ENCODE assay signal across 22 cellular contexts in genomic region chr19:34189917-34190425, GRCh38. TPM values are rescaled to one million over a fixed set of nuclear protein-coding genes. Genes with fewer than 3 reads are reported as not detected.
DNase-seq lines count a peak whose midpoint lies in the region; ATAC-seq, FAIRE-seq and TF ChIP-seq lines count a peak whose summit lies in the region.
"Had no signal": no experiment of that assay in that cellular context is flagged by ENCODE, and none has a peak within 500 bp of the region (broad histone marks: within the 10 kb centered on the region; RNA-seq: fewer than 3 reads in every experiment).

No MANE protein-coding gene starts in this region.

- H3K27me3 Mint-ChIP-seq in CD4-positive, alpha-beta T cell: no peaks in the 10 kb centered on the region
- H3K27me3 Mint-ChIP-seq in activated T-helper 17 cell treated with anti-CD3 and anti-CD28 coated beads, Interleukin-2, amount 50 U/mL, for 72 hours: no peaks in the 10 kb centered on the region
- H3K27me3 Mint-ChIP-seq in naive thymus-derived CD4-positive, alpha-beta T cell: no peaks in the 10 kb centered on the region
- H3K27me3 Mint-ChIP-seq in T-helper 2 cell treated with Interferon-gamma antibody and Interleukin-4, amounts not matched to agents 5 μg/mL and 100 μg/mL, for 36 hours (ENCODE audit: low read depth): no peaks in the 10 kb centered on the region

- peaks cover 0 to 7% (median 0%) of the 10 kb centered on the region in 3 experiments for H3K36me3 ChIP-seq in naive thymus-derived CD4-positive, alpha-beta T cell (ENCODE audit: control insufficient read depth in 2 of 3, insufficient read depth in 3 of 3, low read length in 3 of 3)

- CTCF ChIA-PET in CD4-positive, alpha-beta T cell (lab: Charles Lee): interaction anchor here (1.3 kb wide), 1 partner anchor 12 kb away, joined by 4 read pairs; no protein-coding TSS in a partner anchor
- CTCF ChIA-PET in naive thymus-derived CD4-positive, alpha-beta T cell (lab: Charles Lee): no interaction called here

- H3K27ac Mint-ChIP-seq in CD4-positive, alpha-beta T cell: peak overlapping the region; percentile 9
- H3K27ac Mint-ChIP-seq in activated T-helper 17 cell treated with anti-CD3 and anti-CD28 coated beads, Interleukin-2, amount 50 U/mL, for 72 hours: peak overlapping the region; percentile 4
- peak overlapping the region in 7 of 9 donors; percentile 2 to 63 (median 12) for H3K27ac Mint-ChIP-seq in naive thymus-derived CD4-positive, alpha-beta T cell
- no peak overlapping the region for H3K27ac Mint-ChIP-seq in T-helper 2 cell treated with Interferon-gamma antibody and Interleukin-4, amounts not matched to agents 5 μg/mL and 100 μg/mL, for 36 hours

- H3K9me3 Mint-ChIP-seq in CD4-positive, alpha-beta T cell: no peaks in the 10 kb centered on the region
- no peaks in the 10 kb centered on the region for H3K9me3 Mint-ChIP-seq in activated T-helper 17 cell treated with anti-CD3 and anti-CD28 coated beads, Interleukin-2, amount 50 U/mL, for 72 hours
- no peaks in the 10 kb centered on the region for H3K9me3 Mint-ChIP-seq in naive thymus-derived CD4-positive, alpha-beta T cell
- no peaks in the 10 kb centered on the region for H3K9me3 Mint-ChIP-seq in T-helper 2 cell treated with Interferon-gamma antibody and Interleukin-4, amounts not matched to agents 5 μg/mL and 100 μg/mL, for 36 hours

- H3K27ac ChIP-seq in CD4-positive, alpha-beta T cell (ENCODE audit: low read depth, low read length): no peak overlapping the region
- H3K27ac ChIP-seq in naive thymus-derived CD4-positive, alpha-beta T cell (ENCODE audit: low read depth, low read length): peak overlapping the region; percentile 8
- H3K27ac ChIP-seq: PC-9, skin epidermis, thoracic aorta had no signal

- intact Hi-C loops in CD4-positive, alpha-beta T cell (cut with DNase I, micrococcal nuclease): loop anchor here in 1 of 2 experiments (2.0 kb wide), 1 partner anchor 13 kb away; no protein-coding TSS in a partner anchor
- intact Hi-C loops in naive thymus-derived CD4-positive, alpha-beta T cell (cut with micrococcal nuclease): loop anchor here in 1 of 2 donors (2.0 kb wide), 1 partner anchor 17 kb away; the partner anchor contains the start of gene LSM14A

- POLR2A ChIA-PET in CD4-positive, alpha-beta T cell (lab: Charles Lee): interaction anchor here (1.2 kb wide), 1 partner anchor 17 kb away, joined by 4 read pairs; no protein-coding TSS in a partner anchor
- POLR2A ChIA-PET in naive thymus-derived CD4-positive, alpha-beta T cell (lab: Charles Lee): interaction anchor here (1.8 kb wide), 1 partner anchor 16 kb away, joined by 7 read pairs; no protein-coding TSS in a partner anchor

- TF ChIP-seq CTCF in CD4-positive, alpha-beta T cell (IDR thresholded peaks at IDR 0.05): no peak

- peak overlapping the region; percentile 7 for H3K4me3 Mint-ChIP-seq in CD4-positive, alpha-beta T cell
- H3K4me3 Mint-ChIP-seq in activated T-helper 17 cell treated with anti-CD3 and anti-CD28 coated beads, Interleukin-2, amount 50 U/mL, for 72 hours: peak overlapping the region; percentile 22
- peak overlapping the region in 9 of 10 donors; percentile 0 to 74 (median 30) for H3K4me3 Mint-ChIP-seq in naive thymus-derived CD4-positive, alpha-beta T cell
- no peak overlapping the region for H3K4me3 Mint-ChIP-seq in T-helper 2 cell treated with Interferon-gamma antibody and Interleukin-4, amounts not matched to agents 5 μg/mL and 100 μg/mL, for 36 hours

- no peak for DNase-seq in CD4-positive, alpha-beta T cell
- DNase-seq in GM12892 (ENCODE audit: insufficient read length) (no peak), AG08395 (ENCODE audit: low spot score) (no peak), NCI-H524 (lab: John Stamatoyannopoulos, UW) (no peak)
- no peak for DNase-seq in naive thymus-derived CD4-positive, alpha-beta T cell
- no peak for DNase-seq in T-helper 2 cell treated with Interferon-gamma antibody and Interleukin-4, amounts not matched to agents 5 μg/mL and 100 μg/mL, for 36 hours (ENCODE audit: low spot score)
- DNase-seq: activated CD4-positive, alpha-beta T cell treated with anti-CD3 and anti-CD28 coated beads, Interleukin-2, amount 50 U/mL, for 4 hours; Calu3; central memory CD4-positive, alpha-beta T cell; effector CD4-positive, alpha-beta T cell; NCI-H1105 treated with DMSO at 0.1 percent for 48 hours; NCI-H2081; NCI-H345; PC-9; SIG-M5; stimulated activated CD4-positive, alpha-beta T cell treated with anti-CD3 and anti-CD28 coated beads, Interleukin-2, amount 100 ng/mL, for 48 hours; stimulated activated naive CD4-positive, alpha-beta T cell treated with Interleukin-2 at 50 U/mL for 16 hours had no signal

- no peak overlapping the region for H3K4me3 ChIP-seq in naive thymus-derived CD4-positive, alpha-beta T cell (ENCODE audit: low read length)
- H3K4me3 ChIP-seq: PC-9, skin epidermis, thoracic aorta had no signal

- peak; percentile 63 for FAIRE-seq in GM12892 (lab: Jason Lieb, UNC)
- FAIRE-seq: frontal cortex, keratinocyte had no signal

- no peak for TF ChIP-seq POLR2A in GM12892 (IDR thresholded peaks at IDR 0.05; ENCODE audit: low read depth, low read length)

- peaks cover 37% of the 10 kb centered on the region for H3K36me3 Mint-ChIP-seq in CD4-positive, alpha-beta T cell (ENCODE audit: low read depth)
- peaks cover 43% of the 10 kb centered on the region for H3K36me3 Mint-ChIP-seq in activated T-helper 17 cell treated with anti-CD3 and anti-CD28 coated beads, Interleukin-2, amount 50 U/mL, for 72 hours (ENCODE audit: low read depth)
- peaks cover 0 to 8% (median 5%) of the 10 kb centered on the region in 5 donors for H3K36me3 Mint-ChIP-seq in naive thymus-derived CD4-positive, alpha-beta T cell
- H3K36me3 Mint-ChIP-seq in T-helper 2 cell treated with Interferon-gamma antibody and Interleukin-4, amounts not matched to agents 5 μg/mL and 100 μg/mL, for 36 hours (ENCODE audit: low read depth): peaks cover 20% of the 10 kb centered on the region

- peaks cover 40 to 43% of the 10 kb centered on the region in 2 donors for H3K4me1 ChIP-seq in naive thymus-derived CD4-positive, alpha-beta T cell (ENCODE audit: control insufficient read depth in 2 of 2, insufficient read depth in 2 of 2, low read length in 2 of 2)

- H3K9me3 ChIP-seq in CD4-positive, alpha-beta T cell (ENCODE audit: control insufficient read depth, low read length): no peaks in the 10 kb centered on the region
- no peaks in the 10 kb centered on the region for H3K9me3 ChIP-seq in naive thymus-derived CD4-positive, alpha-beta T cell (ENCODE audit: control insufficient read depth in 2 of 3, low read length in 3 of 3)
- H3K9me3 ChIP-seq: thoracic aorta had no signal

- peaks cover 77% of the 10 kb centered on the region for H3K4me1 Mint-ChIP-seq in CD4-positive, alpha-beta T cell (ENCODE audit: low read depth)
- peaks cover 45% of the 10 kb centered on the region for H3K4me1 Mint-ChIP-seq in activated T-helper 17 cell treated with anti-CD3 and anti-CD28 coated beads, Interleukin-2, amount 50 U/mL, for 72 hours
- peaks cover 41 to 78% (median 72%) of the 10 kb centered on the region in 7 donors for H3K4me1 Mint-ChIP-seq in naive thymus-derived CD4-positive, alpha-beta T cell
- H3K4me1 Mint-ChIP-seq in T-helper 2 cell treated with Interferon-gamma antibody and Interleukin-4, amounts not matched to agents 5 μg/mL and 100 μg/mL, for 36 hours (ENCODE audit: low read depth): peaks cover 37% of the 10 kb centered on the region

- no peak for ATAC-seq in CD4-positive, alpha-beta T cell (ENCODE audit: poor library complexity)
- no peak for ATAC-seq in activated T-helper 17 cell treated with anti-CD3 and anti-CD28 coated beads, Interleukin-2, amount 50 U/mL, for 72 hours (replicated peaks)
- no peak for ATAC-seq in naive thymus-derived CD4-positive, alpha-beta T cell

- no peaks in the 10 kb centered on the region for H3K27me3 ChIP-seq in CD4-positive, alpha-beta T cell (ENCODE audit: control insufficient read depth, insufficient read depth, low read length)
- H3K27me3 ChIP-seq in naive thymus-derived CD4-positive, alpha-beta T cell (ENCODE audit: control insufficient read depth in 2 of 2, insufficient read depth in 2 of 2, low read length in 2 of 2): no peaks in the 10 kb centered on the region

RNA-seq across cellular contexts. Expression of gene LSM14A, which starts 17.7 kb away (rescaled TPM):
- 100 to 1,000 TPM; 210 to 217 TPM for total RNA-seq in CD4-positive, alpha-beta T cell
- 85.6 TPM for polyA plus RNA-seq in GM12892 (2012; ENCODE audit: missing spikeins)
- total RNA-seq in activated T-helper 17 cell treated with anti-CD3 and anti-CD28 coated beads, Interleukin-2, amount 50 U/mL, for 72 hours: 100 to 1,000 TPM in 1 of 2 donors, 10 to 100 TPM in 1; 88.5 to 105 TPM
- 100 to 1,000 TPM; 124 to 189 (median 166) TPM for total RNA-seq in naive thymus-derived CD4-positive, alpha-beta T cell
- 100 to 1,000 TPM; 171 to 174 TPM for polyA plus RNA-seq in naive thymus-derived CD4-positive, alpha-beta T cell
